Comparison of ENCODE assay signal across 1 cellular context in the genomic region with DNA sequence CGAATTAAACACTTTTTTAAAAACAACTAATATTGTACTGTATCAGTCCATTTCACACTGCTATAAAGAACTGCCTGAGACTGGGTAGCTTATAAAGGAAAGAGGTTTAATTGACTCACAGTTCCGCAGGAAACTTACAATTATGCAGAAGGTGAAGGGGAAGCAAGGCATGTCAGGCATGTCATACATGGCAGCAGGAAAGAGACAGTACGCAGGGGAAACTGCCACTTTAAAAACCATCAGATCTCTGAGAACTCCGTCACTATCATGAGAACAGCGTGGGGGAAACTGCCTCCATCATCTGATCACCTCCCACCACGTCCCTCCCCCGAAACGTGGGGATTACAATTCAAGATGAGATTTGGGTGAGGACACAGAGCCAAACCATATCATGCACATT.
TF ChIP-seq lines count a peak whose summit lies in the region.

No MANE protein-coding gene starts in this region.

TF ChIP-seq in GM23338, 12 proteins besides CTCF, POLR2A, EP300 and RAD21:
- TF ChIP-seq JUNB (IDR thresholded peaks at IDR 0.05; ENCODE audit: unreplicated experiment) = no peak
- no peak for TF ChIP-seq POLR2AphosphoS5 (IDR thresholded peaks at IDR 0.05; ENCODE audit: low read depth)
- TF ChIP-seq NANOG (IDR thresholded peaks at IDR 0.05; ENCODE audit: borderline replicate concordance) = no peak
- TF ChIP-seq EZH2phosphoT487 (IDR thresholded peaks at IDR 0.05; ENCODE audit: unreplicated experiment) = no peak
- no peak for TF ChIP-seq STAT1 (IDR thresholded peaks at IDR 0.05; ENCODE audit: unreplicated experiment)
- no peak for TF ChIP-seq EZH2 (IDR thresholded peaks at IDR 0.05; ENCODE audit: low read depth, unreplicated experiment)
- no peak for TF ChIP-seq ZNF114 (CRISPR knock-in tag; IDR thresholded peaks at IDR 0.05)
- no peak for TF ChIP-seq CREB1 (CRISPR knock-in tag; IDR thresholded peaks at IDR 0.05; ENCODE audit: low read depth)
- no peak for TF ChIP-seq ZNF331 (CRISPR knock-in tag; IDR thresholded peaks at IDR 0.05; ENCODE audit: low read depth)
- TF ChIP-seq, protein P1, sequence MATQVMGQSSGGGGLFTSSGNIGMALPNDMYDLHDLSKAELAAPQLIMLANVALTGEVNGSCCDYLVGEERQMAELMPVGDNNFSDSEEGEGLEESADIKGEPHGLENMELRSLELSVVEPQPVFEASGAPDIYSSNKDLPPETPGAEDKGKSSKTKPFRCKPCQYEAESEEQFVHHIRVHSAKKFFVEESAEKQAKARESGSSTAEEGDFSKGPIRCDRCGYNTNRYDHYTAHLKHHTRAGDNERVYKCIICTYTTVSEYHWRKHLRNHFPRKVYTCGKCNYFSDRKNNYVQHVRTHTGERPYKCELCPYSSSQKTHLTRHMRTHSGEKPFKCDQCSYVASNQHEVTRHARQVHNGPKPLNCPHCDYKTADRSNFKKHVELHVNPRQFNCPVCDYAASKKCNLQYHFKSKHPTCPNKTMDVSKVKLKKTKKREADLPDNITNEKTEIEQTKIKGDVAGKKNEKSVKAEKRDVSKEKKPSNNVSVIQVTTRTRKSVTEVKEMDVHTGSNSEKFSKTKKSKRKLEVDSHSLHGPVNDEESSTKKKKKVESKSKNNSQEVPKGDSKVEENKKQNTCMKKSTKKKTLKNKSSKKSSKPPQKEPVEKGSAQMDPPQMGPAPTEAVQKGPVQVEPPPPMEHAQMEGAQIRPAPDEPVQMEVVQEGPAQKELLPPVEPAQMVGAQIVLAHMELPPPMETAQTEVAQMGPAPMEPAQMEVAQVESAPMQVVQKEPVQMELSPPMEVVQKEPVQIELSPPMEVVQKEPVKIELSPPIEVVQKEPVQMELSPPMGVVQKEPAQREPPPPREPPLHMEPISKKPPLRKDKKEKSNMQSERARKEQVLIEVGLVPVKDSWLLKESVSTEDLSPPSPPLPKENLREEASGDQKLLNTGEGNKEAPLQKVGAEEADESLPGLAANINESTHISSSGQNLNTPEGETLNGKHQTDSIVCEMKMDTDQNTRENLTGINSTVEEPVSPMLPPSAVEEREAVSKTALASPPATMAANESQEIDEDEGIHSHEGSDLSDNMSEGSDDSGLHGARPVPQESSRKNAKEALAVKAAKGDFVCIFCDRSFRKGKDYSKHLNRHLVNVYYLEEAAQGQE (IDR thresholded peaks at IDR 0.05; ENCODE audit: unreplicated experiment) = no peak
- TF ChIP-seq, protein P2, sequence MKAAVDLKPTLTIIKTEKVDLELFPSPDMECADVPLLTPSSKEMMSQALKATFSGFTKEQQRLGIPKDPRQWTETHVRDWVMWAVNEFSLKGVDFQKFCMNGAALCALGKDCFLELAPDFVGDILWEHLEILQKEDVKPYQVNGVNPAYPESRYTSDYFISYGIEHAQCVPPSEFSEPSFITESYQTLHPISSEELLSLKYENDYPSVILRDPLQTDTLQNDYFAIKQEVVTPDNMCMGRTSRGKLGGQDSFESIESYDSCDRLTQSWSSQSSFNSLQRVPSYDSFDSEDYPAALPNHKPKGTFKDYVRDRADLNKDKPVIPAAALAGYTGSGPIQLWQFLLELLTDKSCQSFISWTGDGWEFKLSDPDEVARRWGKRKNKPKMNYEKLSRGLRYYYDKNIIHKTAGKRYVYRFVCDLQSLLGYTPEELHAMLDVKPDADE (IDR thresholded peaks at IDR 0.05) = no peak
- TF ChIP-seq, protein P3, sequence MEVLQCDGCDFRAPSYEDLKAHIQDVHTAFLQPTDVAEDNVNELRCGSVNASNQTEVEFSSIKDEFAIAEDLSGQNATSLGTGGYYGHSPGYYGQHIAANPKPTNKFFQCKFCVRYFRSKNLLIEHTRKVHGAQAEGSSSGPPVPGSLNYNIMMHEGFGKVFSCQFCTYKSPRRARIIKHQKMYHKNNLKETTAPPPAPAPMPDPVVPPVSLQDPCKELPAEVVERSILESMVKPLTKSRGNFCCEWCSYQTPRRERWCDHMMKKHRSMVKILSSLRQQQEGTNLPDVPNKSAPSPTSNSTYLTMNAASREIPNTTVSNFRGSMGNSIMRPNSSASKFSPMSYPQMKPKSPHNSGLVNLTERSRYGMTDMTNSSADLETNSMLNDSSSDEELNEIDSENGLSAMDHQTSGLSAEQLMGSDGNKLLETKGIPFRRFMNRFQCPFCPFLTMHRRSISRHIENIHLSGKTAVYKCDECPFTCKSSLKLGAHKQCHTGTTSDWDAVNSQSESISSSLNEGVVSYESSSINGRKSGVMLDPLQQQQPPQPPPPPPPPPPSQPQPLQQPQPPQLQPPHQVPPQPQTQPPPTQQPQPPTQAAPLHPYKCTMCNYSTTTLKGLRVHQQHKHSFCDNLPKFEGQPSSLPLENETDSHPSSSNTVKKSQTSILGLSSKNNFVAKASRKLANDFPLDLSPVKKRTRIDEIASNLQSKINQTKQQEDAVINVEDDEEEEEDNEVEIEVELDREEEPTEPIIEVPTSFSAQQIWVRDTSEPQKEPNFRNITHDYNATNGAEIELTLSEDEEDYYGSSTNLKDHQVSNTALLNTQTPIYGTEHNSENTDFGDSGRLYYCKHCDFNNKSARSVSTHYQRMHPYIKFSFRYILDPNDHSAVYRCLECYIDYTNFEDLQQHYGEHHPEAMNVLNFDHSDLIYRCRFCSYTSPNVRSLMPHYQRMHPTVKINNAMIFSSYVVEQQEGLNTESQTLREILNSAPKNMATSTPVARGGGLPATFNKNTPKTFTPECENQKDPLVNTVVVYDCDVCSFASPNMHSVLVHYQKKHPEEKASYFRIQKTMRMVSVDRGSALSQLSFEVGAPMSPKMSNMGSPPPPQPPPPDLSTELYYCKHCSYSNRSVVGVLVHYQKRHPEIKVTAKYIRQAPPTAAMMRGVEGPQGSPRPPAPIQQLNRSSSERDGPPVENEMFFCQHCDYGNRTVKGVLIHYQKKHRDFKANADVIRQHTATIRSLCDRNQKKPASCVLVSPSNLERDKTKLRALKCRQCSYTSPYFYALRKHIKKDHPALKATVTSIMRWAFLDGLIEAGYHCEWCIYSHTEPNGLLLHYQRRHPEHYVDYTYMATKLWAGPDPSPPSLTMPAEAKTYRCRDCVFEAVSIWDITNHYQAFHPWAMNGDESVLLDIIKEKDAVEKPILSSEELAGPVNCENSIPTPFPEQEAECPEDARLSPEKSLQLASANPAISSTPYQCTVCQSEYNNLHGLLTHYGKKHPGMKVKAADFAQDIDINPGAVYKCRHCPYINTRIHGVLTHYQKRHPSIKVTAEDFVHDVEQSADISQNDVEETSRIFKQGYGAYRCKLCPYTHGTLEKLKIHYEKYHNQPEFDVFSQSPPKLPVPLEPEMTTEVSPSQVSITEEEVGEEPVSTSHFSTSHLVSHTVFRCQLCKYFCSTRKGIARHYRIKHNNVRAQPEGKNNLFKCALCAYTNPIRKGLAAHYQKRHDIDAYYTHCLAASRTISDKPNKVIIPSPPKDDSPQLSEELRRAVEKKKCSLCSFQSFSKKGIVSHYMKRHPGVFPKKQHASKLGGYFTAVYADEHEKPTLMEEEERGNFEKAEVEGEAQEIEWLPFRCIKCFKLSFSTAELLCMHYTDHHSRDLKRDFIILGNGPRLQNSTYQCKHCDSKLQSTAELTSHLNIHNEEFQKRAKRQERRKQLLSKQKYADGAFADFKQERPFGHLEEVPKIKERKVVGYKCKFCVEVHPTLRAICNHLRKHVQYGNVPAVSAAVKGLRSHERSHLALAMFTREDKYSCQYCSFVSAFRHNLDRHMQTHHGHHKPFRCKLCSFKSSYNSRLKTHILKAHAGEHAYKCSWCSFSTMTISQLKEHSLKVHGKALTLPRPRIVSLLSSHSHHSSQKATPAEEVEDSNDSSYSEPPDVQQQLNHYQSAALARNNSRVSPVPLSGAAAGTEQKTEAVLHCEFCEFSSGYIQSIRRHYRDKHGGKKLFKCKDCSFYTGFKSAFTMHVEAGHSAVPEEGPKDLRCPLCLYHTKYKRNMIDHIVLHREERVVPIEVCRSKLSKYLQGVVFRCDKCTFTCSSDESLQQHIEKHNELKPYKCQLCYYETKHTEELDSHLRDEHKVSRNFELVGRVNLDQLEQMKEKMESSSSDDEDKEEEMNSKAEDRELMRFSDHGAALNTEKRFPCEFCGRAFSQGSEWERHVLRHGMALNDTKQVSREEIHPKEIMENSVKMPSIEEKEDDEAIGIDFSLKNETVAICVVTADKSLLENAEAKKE (CRISPR knock-in tag; IDR thresholded peaks at IDR 0.05) = no peak
TF ChIP-seq in GM23338: peak in this region for 0.
